ENCODE assay signal across 8 cellular contexts in genomic region chr2:113755690-113756063, GRCh38. TPM values are rescaled to one million over a fixed set of nuclear protein-coding genes. Genes with fewer than 3 reads are reported as not detected.
A peak's percentile ranks its signal among the peaks of the same experiment; 100 is the strongest.
DNase-seq lines count a peak whose midpoint lies in the region; ATAC-seq and TF ChIP-seq lines count a peak whose summit lies in the region.

No MANE protein-coding gene starts in this region.

- H3K9me2 ChIP-seq in DOHH2 (replicated peaks; ENCODE audit: control insufficient read depth, low read length), result no peaks in the 10 kb centered on the region

- TF ChIP-seq CTCF in DOHH2 (IDR thresholded peaks at IDR 0.05; ENCODE audit: low read depth, low read length, poor library complexity, severe bottlenecking) (no peak), spleen (IDR thresholded peaks at IDR 0.05 in 8 of 11, conservative IDR thresholded peaks at IDR 0.05 in 3 of 11) (no peak)

- H3K27me3 Mint-ChIP-seq in activated naive CD8-positive, alpha-beta T cell, result no peaks in the 10 kb centered on the region

- ATAC-seq in HG03439 (IDR thresholded peaks at IDR 0.05; ENCODE audit: unreplicated experiment), result no peak

- no peaks in the 10 kb centered on the region for H3K9me3 Mint-ChIP-seq in activated naive CD8-positive, alpha-beta T cell (ENCODE audit: low read depth)

- peak overlapping the region; percentile 73 for H3K4me2 ChIP-seq in DOHH2 (ENCODE audit: low read length)

- TF ChIP-seq POLR2A in spleen (IDR thresholded peaks at IDR 0.05), result no peak

- H4K20me1 ChIP-seq in DOHH2 (ENCODE audit: control insufficient read depth, insufficient read depth, low read depth, low read length), result no peaks in the 10 kb centered on the region

- intact Hi-C loops in spleen (cut with DNase I; ENCODE audit: low total_unique reads), result no loop called here

- peak overlapping the region; percentile 88 for H3K27ac ChIP-seq in DOHH2 (ENCODE audit: low read depth, low read length)
- no peak overlapping the region for H3K27ac ChIP-seq in iPS-18a (ENCODE audit: low read length)
- H3K27ac ChIP-seq in spleen, result peak overlapping the region; percentile 89 to 99 (median 97)

- H3K9me3 ChIP-seq in DOHH2 (ENCODE audit: control insufficient read depth, insufficient read depth, low read length) (no peaks in the 10 kb centered on the region), iPS-18a (ENCODE audit: control insufficient read depth, low read depth, low read length) (no peaks in the 10 kb centered on the region), spleen (no peaks in the 10 kb centered on the region)

- peaks cover under 1% of the 10 kb centered on the region for H3K36me3 Mint-ChIP-seq in activated naive CD8-positive, alpha-beta T cell

- H3K4me3 Mint-ChIP-seq in activated naive CD8-positive, alpha-beta T cell, result peak overlapping the region; percentile 99

- no peaks in the 10 kb centered on the region for H3K27me3 ChIP-seq in DOHH2 (ENCODE audit: control insufficient read depth, low read length)
- no peaks in the 10 kb centered on the region for H3K27me3 ChIP-seq in iPS-18a (ENCODE audit: control insufficient read depth, insufficient read depth, low read length)
- H3K27me3 ChIP-seq in spleen (replicated peaks in 1 of 7), result no peaks in the 10 kb centered on the region

- H3K36me3 ChIP-seq in DOHH2 (ENCODE audit: control insufficient read depth, low read length) (peaks cover 47% of the 10 kb centered on the region), iPS-18a (ENCODE audit: control insufficient read depth, low read depth, low read length) (no peaks in the 10 kb centered on the region), spleen (peaks cover 0 to 32% (median 15%) of the 10 kb centered on the region in 6 donors)

- peaks cover 33% of the 10 kb centered on the region for H3K4me1 ChIP-seq in DOHH2 (ENCODE audit: control insufficient read depth, low read length)
- H3K4me1 ChIP-seq in iPS-18a (ENCODE audit: control insufficient read depth, low read depth, low read length), result peaks cover 7% of the 10 kb centered on the region
- H3K4me1 ChIP-seq in spleen, result peaks cover 16 to 44% (median 27%) of the 10 kb centered on the region in 6 donors

- H3K4me3 ChIP-seq in DOHH2 (ENCODE audit: low read length), result peak overlapping the region; percentile 98
- H3K4me3 ChIP-seq in iPS-18a (ENCODE audit: low read length), result peak overlapping the region; percentile 83
- peak overlapping the region; percentile 80 to 99 (median 92) for H3K4me3 ChIP-seq in spleen

- WGBS in spleen, 5 donors, result 0 to 2% (median 1%) methylated on average over 9 of the region's 9 CpGs

- peaks cover 61% of the 10 kb centered on the region for H3K79me2 ChIP-seq in DOHH2 (ENCODE audit: control insufficient read depth, low read length)

- DNase-seq in HuH-7 (ENCODE audit: low spot score) (peak; percentile 2), spleen (no peak), ecto neural progenitor cell (ENCODE audit: low spot score) (no peak)
- DNase-seq in stimulated activated CD4-positive, alpha-beta T cell treated with anti-CD3 and anti-CD28 coated beads, Interleukin-4, amount 100 ng/mL, for 4 hours, result no peak

- H3K4me1 Mint-ChIP-seq in activated naive CD8-positive, alpha-beta T cell (ENCODE audit: low read depth), result peaks cover 22% of the 10 kb centered on the region

- peak overlapping the region; percentile 76 for H3K9ac ChIP-seq in iPS-18a (ENCODE audit: low read length)

- peak overlapping the region; percentile 87 for H3K27ac Mint-ChIP-seq in activated naive CD8-positive, alpha-beta T cell

- H3F3A ChIP-seq in DOHH2 (ENCODE audit: control insufficient read depth, insufficient read depth), result peaks cover 23% of the 10 kb centered on the region

RNA-seq across cellular contexts. Expression of gene SLC35F5, which starts 0.8 kb away (rescaled TPM):
- total RNA-seq in spleen, result 100 to 1,000 TPM in 1 of 7 donors, 10 to 100 TPM in 6; 50.3 to 104 (median 58.8) TPM
- polyA plus RNA-seq in spleen, result 10 to 100 TPM; 10.4 to 12.8 (median 10.6) TPM
